Comparison of ENCODE assay signal across 20 cellular contexts in the genomic region with DNA sequence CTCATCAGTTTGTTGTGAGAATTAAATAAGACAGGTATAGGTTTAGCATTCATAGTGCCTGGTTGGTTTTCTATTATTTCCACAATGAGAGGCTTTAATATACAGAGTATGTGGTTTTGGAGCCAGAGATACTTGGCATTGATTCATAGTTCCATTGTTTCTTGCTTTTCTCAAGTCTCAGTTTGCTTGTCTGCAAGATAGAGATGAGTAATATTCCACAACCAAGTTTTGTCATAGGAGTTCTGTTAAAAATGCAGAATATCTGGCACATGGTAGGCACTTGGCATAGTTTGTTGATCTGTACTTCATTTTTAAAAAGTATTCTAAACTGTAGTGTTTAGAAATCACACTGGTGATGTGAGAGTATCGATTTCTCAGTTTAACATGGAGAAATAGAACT. TPM values are rescaled to one million over a fixed set of nuclear protein-coding genes. Genes with fewer than 3 reads are reported as not detected.
A peak's percentile ranks its signal among the peaks of the same experiment; 100 is the strongest.
DNase-seq lines count a peak whose midpoint lies in the region; ATAC-seq and TF ChIP-seq lines count a peak whose summit lies in the region.
"Had no signal": no experiment of that assay in that cellular context is flagged by ENCODE, and none has a peak within 500 bp of the region (broad histone marks: within the 10 kb centered on the region; RNA-seq: fewer than 3 reads in every experiment).

No MANE protein-coding gene starts in this region.

- H3K4me3 ChIP-seq in RWPE2 (ENCODE audit: severe bottlenecking): no peak overlapping the region
- H3K4me3 ChIP-seq: cardiac muscle cell had no signal

- ATAC-seq in RWPE2 (ENCODE audit: low read depth): peak; percentile 58

- H3K9me3 ChIP-seq in RWPE2 (ENCODE audit: severe bottlenecking): peaks cover 2% of the 10 kb centered on the region

- H3K9me3 Mint-ChIP-seq in osteocyte (ENCODE audit: unreplicated experiment): peaks cover 39% of the 10 kb centered on the region
- H3K9me3 Mint-ChIP-seq: activated naive CD4-positive, alpha-beta T cell treated with anti-CD3 and anti-CD28 coated beads, Interleukin-2, amount 50 U/mL, for 24 hours had no signal

- H3K27me3 Mint-ChIP-seq in osteocyte (ENCODE audit: unreplicated experiment): no peaks in the 10 kb centered on the region
- H3K27me3 Mint-ChIP-seq: activated naive CD4-positive, alpha-beta T cell treated with anti-CD3 and anti-CD28 coated beads, Interleukin-2, amount 50 U/mL, for 24 hours had no signal

- no peak overlapping the region for H3K4me3 Mint-ChIP-seq in osteocyte (ENCODE audit: unreplicated experiment)
- H3K4me3 Mint-ChIP-seq: activated naive CD4-positive, alpha-beta T cell treated with anti-CD3 and anti-CD28 coated beads, Interleukin-2, amount 50 U/mL, for 24 hours; activated T-cell treated with anti-CD3 and anti-CD28 coated beads, Interleukin-2, amount 50 U/mL, for 24 hours had no signal

- H3K27me3 ChIP-seq in RWPE2 (ENCODE audit: insufficient read depth, poor library complexity, severe bottlenecking): no peaks in the 10 kb centered on the region
- H3K27me3 ChIP-seq: cardiac muscle cell had no signal

- H3K27ac ChIP-seq in RWPE2 (ENCODE audit: poor library complexity, severe bottlenecking) (peak overlapping the region; percentile 86), epithelial cell of prostate (peak overlapping the region; percentile 82)
- H3K27ac ChIP-seq: cardiac muscle cell had no signal

- TF ChIP-seq CTCF in RWPE2 (IDR thresholded peaks at IDR 0.05; ENCODE audit: poor library complexity, severe bottlenecking): no peak
- TF ChIP-seq CTCF in osteocyte (IDR thresholded peaks at IDR 0.05): no peak

- H3K27ac Mint-ChIP-seq in osteocyte (ENCODE audit: unreplicated experiment): peak overlapping the region; percentile 42
- H3K27ac Mint-ChIP-seq: activated naive CD4-positive, alpha-beta T cell treated with anti-CD3 and anti-CD28 coated beads, Interleukin-2, amount 50 U/mL, for 24 hours; activated T-cell treated with anti-CD3 and anti-CD28 coated beads, Interleukin-2, amount 50 U/mL, for 24 hours had no signal

- DNase-seq in EL: peak; percentile 42
- DNase-seq in RWPE2 (ENCODE audit: low spot score): no peak
- DNase-seq in epithelial cell of prostate (ENCODE audit: low read depth, low spot score): no peak
- DNase-seq in osteocyte (ENCODE audit: extremely low spot score, unreplicated experiment): no peak
- no peak for DNase-seq in DMS 273 treated with DMSO at 0.1 percent for 48 hours (lab: John Stamatoyannopoulos, UW)
- DNase-seq in NK-92 (lab: John Stamatoyannopoulos, UW; ENCODE audit: unreplicated experiment): no peak
- no peak for DNase-seq in germinal center (ENCODE audit: low spot score)
- no peak for DNase-seq in iPS-NIHi11 (ENCODE audit: low spot score)
- DNase-seq: activated CD4-positive, alpha-beta T cell treated with anti-CD3 and anti-CD28 coated beads, Interleukin-2, amount 50 U/mL, for 4 hours; activated T-cell treated with anti-CD3 and anti-CD28 coated beads, Interleukin-2, amount 50 U/mL, for 24 hours; Calu3; effector CD4-positive, alpha-beta T cell; GDM1; NCI-H1092; NCI-H82; occipital lobe; stimulated activated CD4-positive, alpha-beta T cell treated with anti-CD3 and anti-CD28 coated beads, Interleukin-4, amount 100 ng/mL, for 24 hours; T-helper 1 cell had no signal

- peaks cover 19% of the 10 kb centered on the region for H3K4me1 ChIP-seq in RWPE2 (ENCODE audit: insufficient read depth, poor library complexity, severe bottlenecking)

- no peaks in the 10 kb centered on the region for H3K36me3 Mint-ChIP-seq in osteocyte (ENCODE audit: unreplicated experiment)
- H3K36me3 Mint-ChIP-seq: activated naive CD4-positive, alpha-beta T cell treated with anti-CD3 and anti-CD28 coated beads, Interleukin-2, amount 50 U/mL, for 24 hours had no signal

- H3K36me3 ChIP-seq in RWPE2 (ENCODE audit: low read depth): no peaks in the 10 kb centered on the region
- H3K36me3 ChIP-seq: cardiac muscle cell had no signal

- no peaks in the 10 kb centered on the region for H3K4me1 Mint-ChIP-seq in osteocyte (ENCODE audit: unreplicated experiment)
- H3K4me1 Mint-ChIP-seq: activated naive CD4-positive, alpha-beta T cell treated with anti-CD3 and anti-CD28 coated beads, Interleukin-2, amount 50 U/mL, for 24 hours had no signal

RNA-seq across cellular contexts. Expression of a gene that starts 37.5 kb away (rescaled TPM):
- total RNA-seq in osteocyte: 2.3 and 2.4 TPM in 2 replicates
- total RNA-seq: Calu3 had no signal
